16 cellular contexts compared by ENCODE assay signal in the genomic region with DNA sequence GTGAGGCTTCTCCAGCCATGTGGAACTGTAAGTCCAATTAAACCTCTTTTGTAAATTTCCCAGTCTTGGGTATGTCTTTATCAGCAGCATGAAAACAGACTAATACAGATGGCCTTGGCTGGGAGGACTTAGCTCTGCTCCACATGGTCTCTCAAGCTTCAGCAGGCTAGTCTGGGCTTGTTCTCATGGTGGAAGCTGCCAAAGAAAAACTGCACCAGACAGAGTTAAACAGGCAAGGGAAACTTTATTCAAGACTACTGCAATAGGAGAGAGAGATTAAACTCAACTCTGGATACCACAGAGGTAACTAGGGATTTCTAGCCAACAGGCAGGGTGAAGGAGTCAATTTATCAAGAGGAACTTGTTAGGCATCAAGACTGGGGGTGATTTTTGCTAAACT.
DNase-seq lines count a peak whose midpoint lies in the region; ATAC-seq, FAIRE-seq and TF ChIP-seq lines count a peak whose summit lies in the region.
"Had no signal": no experiment of that assay in that cellular context is flagged by ENCODE, and none has a peak within 500 bp of the region (broad histone marks: within the 10 kb centered on the region; RNA-seq: fewer than 3 reads in every experiment).

No MANE protein-coding gene starts in this region.

- dilution Hi-C loops in endothelial cell of umbilical vein (cut with MboI; ENCODE audit: extremely low pct_ligation_motif_present, low sequenced_read_pairs): no loop called here

- peak overlapping the region; percentile 9 for H3K27ac Mint-ChIP-seq in stimulated activated naive CD8-positive, alpha-beta T cell treated with anti-CD3 and anti-CD28 coated beads, Interleukin-15, Interleukin-2, amounts not matched to agents 100 ng/mL and 50 ng/mL, for 24 hours
- peak overlapping the region in 1 of 2 donors; percentile 14 for H3K27ac Mint-ChIP-seq in stimulated activated naive CD8-positive, alpha-beta T cell treated with anti-CD3 and anti-CD28 coated beads, Interleukin-15, amount 100 ng/mL, for 72 hours
- H3K27ac Mint-ChIP-seq: CD4-positive, alpha-beta T cell had no signal

- TF ChIP-seq CTCF in endothelial cell of umbilical vein (IDR thresholded peaks at IDR 0.05; ENCODE audit: extremely low read depth in 1 of 2, insufficient read depth in 1 of 2, low read depth in 1 of 2, low read length in 2 of 2): no peak

- CTCF ChIA-PET in endothelial cell of umbilical vein (lab: Charles Lee): interaction anchor here (1.2 kb wide), 1 partner anchor 16 kb away, joined by 4 read pairs; no protein-coding TSS in a partner anchor

- H3K36me3 ChIP-seq in endothelial cell of umbilical vein (ENCODE audit: control insufficient read depth in 2 of 2, extremely low read depth in 1 of 2, insufficient read depth in 2 of 2, low read length in 2 of 2): no peaks in the 10 kb centered on the region
- H3K36me3 ChIP-seq: BE2C had no signal

- H3K36me3 Mint-ChIP-seq in stimulated activated naive CD8-positive, alpha-beta T cell treated with anti-CD3 and anti-CD28 coated beads, Interleukin-15, Interleukin-2, amounts not matched to agents 100 ng/mL and 50 ng/mL, for 24 hours (ENCODE audit: low read depth): peaks cover 24% of the 10 kb centered on the region

- no peak overlapping the region for H3K4me2 ChIP-seq in endothelial cell of umbilical vein (ENCODE audit: insufficient read depth, low read length)
- H3K4me2 ChIP-seq: PC-9 had no signal

- BruUV-seq in endothelial cell of umbilical vein (replicated peaks; lab: Mats Ljungman, UMichigan): no TSS peak

- in situ Hi-C loops in ACHN (cut with HindIII; ENCODE audit: low pct_ligation_motif_present, low pct_unique_long_range_greater_than_20kb, low sequenced_read_pairs): no loop called here

- H3K9me1 ChIP-seq in endothelial cell of umbilical vein (replicated peaks; ENCODE audit: control insufficient read depth, extremely low read depth, insufficient read depth, low read length): no peaks in the 10 kb centered on the region

- H3K27ac ChIP-seq in endothelial cell of umbilical vein (ENCODE audit: insufficient read depth, low read depth, low read length): no peak overlapping the region
- H3K27ac ChIP-seq: 22Rv1, PC-9 had no signal

- no peaks in the 10 kb centered on the region for H4K20me1 ChIP-seq in endothelial cell of umbilical vein (replicated peaks; ENCODE audit: control insufficient read depth, extremely low read depth, insufficient read depth, low read length)

- no peak overlapping the region for H3K4me3 ChIP-seq in endothelial cell of umbilical vein (replicated peaks in 1 of 3; ENCODE audit: insufficient read depth in 1 of 3, low read depth in 1 of 3, low read length in 3 of 3)
- H3K4me3 ChIP-seq: PC-9 had no signal

- ATAC-seq in stimulated activated naive CD8-positive, alpha-beta T cell treated with anti-CD3 and anti-CD28 coated beads, Interleukin-15, amount 100 ng/mL, for 72 hours: no peak
- ATAC-seq in GM18868 (IDR thresholded peaks at IDR 0.05; ENCODE audit: unreplicated experiment) (no peak), GM19463 (IDR thresholded peaks at IDR 0.05; ENCODE audit: unreplicated experiment) (no peak)

- H3K4me1 ChIP-seq in endothelial cell of umbilical vein (ENCODE audit: control insufficient read depth, extremely low read depth, insufficient read depth, low read length): peaks cover 26% of the 10 kb centered on the region
- H3K4me1 ChIP-seq: BE2C had no signal

- H3K9me3 Mint-ChIP-seq in stimulated activated naive CD8-positive, alpha-beta T cell treated with anti-CD3 and anti-CD28 coated beads, Interleukin-15, Interleukin-2, amounts not matched to agents 100 ng/mL and 50 ng/mL, for 24 hours: peaks cover 28% of the 10 kb centered on the region
- peaks cover 19 to 20% of the 10 kb centered on the region in 2 donors for H3K9me3 Mint-ChIP-seq in stimulated activated naive CD8-positive, alpha-beta T cell treated with anti-CD3 and anti-CD28 coated beads, Interleukin-15, amount 100 ng/mL, for 72 hours

- H3K79me2 ChIP-seq in endothelial cell of umbilical vein (ENCODE audit: control insufficient read depth, insufficient read depth, low read length): no peaks in the 10 kb centered on the region

- POLR2A ChIA-PET in endothelial cell of umbilical vein (lab: Charles Lee): no interaction called here

- H3K9me3 ChIP-seq in endothelial cell of umbilical vein (replicated peaks; ENCODE audit: control insufficient read depth, insufficient read depth, low read length): no peaks in the 10 kb centered on the region
- H3K9me3 ChIP-seq: BE2C had no signal

- H2AFZ ChIP-seq in endothelial cell of umbilical vein (ENCODE audit: low read depth, low read length): no peak overlapping the region
- H2AFZ ChIP-seq: PC-9 had no signal

- intact Hi-C loops in endothelial cell of umbilical vein (cut with micrococcal nuclease): no loop called here

- no peaks in the 10 kb centered on the region for H3K27me3 Mint-ChIP-seq in stimulated activated naive CD8-positive, alpha-beta T cell treated with anti-CD3 and anti-CD28 coated beads, Interleukin-15, Interleukin-2, amounts not matched to agents 100 ng/mL and 50 ng/mL, for 24 hours
- no peaks in the 10 kb centered on the region for H3K27me3 Mint-ChIP-seq in stimulated activated naive CD8-positive, alpha-beta T cell treated with anti-CD3 and anti-CD28 coated beads, Interleukin-15, amount 100 ng/mL, for 72 hours
- H3K27me3 Mint-ChIP-seq: CD4-positive, alpha-beta T cell had no signal

- no peaks in the 10 kb centered on the region for H3K27me3 ChIP-seq in endothelial cell of umbilical vein (ENCODE audit: control insufficient read depth in 2 of 2, insufficient read depth in 2 of 2, low read length in 2 of 2)
- H3K27me3 ChIP-seq: BE2C had no signal

- peaks cover 9% of the 10 kb centered on the region for H3K4me1 Mint-ChIP-seq in stimulated activated naive CD8-positive, alpha-beta T cell treated with anti-CD3 and anti-CD28 coated beads, Interleukin-15, Interleukin-2, amounts not matched to agents 100 ng/mL and 50 ng/mL, for 24 hours (ENCODE audit: low read depth)
- no peaks in the 10 kb centered on the region for H3K4me1 Mint-ChIP-seq in stimulated activated naive CD8-positive, alpha-beta T cell treated with anti-CD3 and anti-CD28 coated beads, Interleukin-15, amount 100 ng/mL, for 72 hours

- H3K9ac ChIP-seq in endothelial cell of umbilical vein (replicated peaks; ENCODE audit: extremely low read depth, insufficient read depth, low read length): no peak overlapping the region

- no peak for TF ChIP-seq POLR2A in endothelial cell of umbilical vein (IDR thresholded peaks at IDR 0.05; ENCODE audit: low read depth, low read length)

- DNase-seq in DMS79 (lab: John Stamatoyannopoulos, UW) (peak; percentile 1), DMS79 treated with DMSO at 0.1 percent for 48 hours (lab: John Stamatoyannopoulos, UW) (no peak), endothelial cell of umbilical vein (ENCODE audit: low read depth, low spot score) (no peak), ACHN (no peak)
- DNase-seq in stimulated activated naive CD8-positive, alpha-beta T cell treated with anti-CD3 and anti-CD28 coated beads, Interleukin-15, amount 100 ng/mL, for 72 hours: no peak
- DNase-seq: BE2C; CD4-positive, alpha-beta T cell; H7; Kasumi-1; NCI-H187; NCI-H510A treated with DMSO at 0.1 percent for 48 hours; PC-9 had no signal

- peak; percentile 52 for FAIRE-seq in endothelial cell of umbilical vein (lab: Jason Lieb, UNC)

- H3K4me3 Mint-ChIP-seq in stimulated activated naive CD8-positive, alpha-beta T cell treated with anti-CD3 and anti-CD28 coated beads, Interleukin-15, Interleukin-2, amounts not matched to agents 100 ng/mL and 50 ng/mL, for 24 hours: no peak overlapping the region
- no peak overlapping the region for H3K4me3 Mint-ChIP-seq in stimulated activated naive CD8-positive, alpha-beta T cell treated with anti-CD3 and anti-CD28 coated beads, Interleukin-15, amount 100 ng/mL, for 72 hours
- H3K4me3 Mint-ChIP-seq: CD4-positive, alpha-beta T cell had no signal

TF ChIP-seq in endothelial cell of umbilical vein, 7 proteins besides CTCF, POLR2A, EP300 and RAD21:
- TF ChIP-seq JUN (IDR thresholded peaks at IDR 0.05; ENCODE audit: borderline replicate concordance, insufficient read depth, insufficient read length, low read depth): no peak
